ENCODE assay signal across 16 cellular contexts in genomic region chr3:46029953-46030543, GRCh38. TPM values are rescaled to one million over a fixed set of nuclear protein-coding genes. Genes with fewer than 3 reads are reported as not detected.
"Had no signal": no experiment of that assay in that cellular context is flagged by ENCODE, and none has a peak within 500 bp of the region (broad histone marks: within the 10 kb centered on the region; RNA-seq: fewer than 3 reads in every experiment).

No MANE protein-coding gene starts in this region.

- H3K27ac Mint-ChIP-seq: activated naive CD4-positive, alpha-beta T cell treated with anti-CD3 and anti-CD28 coated beads, Interleukin-2, amount 50 U/mL, for 24 hours; brain; T-helper 1 cell treated with Interleukin-12 subunit alpha and Interleukin-12 subunit beta and Interleukin-4 antibody, amounts not matched to agents 30 μg/mL and 1 μg/mL, for 36 hours had no signal

- H3K36me3 Mint-ChIP-seq: brain had no signal

- ATAC-seq: sciatic nerve had no signal

- H3K27me3 Mint-ChIP-seq: activated naive CD4-positive, alpha-beta T cell treated with anti-CD3 and anti-CD28 coated beads, Interleukin-2, amount 50 U/mL, for 24 hours; central memory CD8-positive, alpha-beta T cell had no signal

- H3K9me3 Mint-ChIP-seq: activated naive CD4-positive, alpha-beta T cell treated with anti-CD3 and anti-CD28 coated beads, Interleukin-2, amount 50 U/mL, for 24 hours; central memory CD8-positive, alpha-beta T cell had no signal

- DNase-seq: activated effector memory CD4-positive, alpha-beta T cell treated with Interleukin-2 at 50 U/mL for 16 hours; activated T-cell treated with anti-CD3 and anti-CD28 coated beads, Interleukin-2, amount 50 U/mL, for 1 hour; head of caudate nucleus; left ventricle myocardium inferior; mesendoderm; stomach; thyroid gland had no signal

- H3K4me3 Mint-ChIP-seq: activated naive CD4-positive, alpha-beta T cell treated with anti-CD3 and anti-CD28 coated beads, Interleukin-2, amount 50 U/mL, for 24 hours; brain; central memory CD8-positive, alpha-beta T cell; T-helper 1 cell treated with Interleukin-12 subunit alpha and Interleukin-12 subunit beta and Interleukin-4 antibody, amounts not matched to agents 30 μg/mL and 1 μg/mL, for 36 hours had no signal

- H3K4me1 Mint-ChIP-seq: activated naive CD4-positive, alpha-beta T cell treated with anti-CD3 and anti-CD28 coated beads, Interleukin-2, amount 50 U/mL, for 24 hours; brain; central memory CD8-positive, alpha-beta T cell had no signal

RNA-seq across cellular contexts. Expression of gene XCR1, which starts 2.8 kb away (rescaled TPM):
- total RNA-seq: dermis microvascular lymphatic vessel endothelial cell, left ventricle myocardium inferior, osteoblast, pulmonary artery endothelial cell, thyroid gland had no signal
- polyA plus RNA-seq: neural cell had no signal
